ENCODE assay signal across 8 cellular contexts in genomic region chr19:45730389-45731288, GRCh38. TPM values are rescaled to one million over a fixed set of nuclear protein-coding genes. Genes with fewer than 3 reads are reported as not detected.
DNase-seq lines count a peak whose midpoint lies in the region; ATAC-seq, FAIRE-seq and TF ChIP-seq lines count a peak whose summit lies in the region.

Gene FBXO46, minus strand, starts transcription at chr19:45730896. Its CDS starts 17,401 bp downstream, at chr19:45713495.

- H3K9ac ChIP-seq in endothelial cell of umbilical vein (replicated peaks; ENCODE audit: extremely low read depth, insufficient read depth, low read length): peak within 1 kb of the TSS; percentile 80

- H3K79me2 ChIP-seq in OCI-LY7 (ENCODE audit: insufficient read depth, low read depth, low read length) (peaks cover 27% of the 10 kb centered on the region; the same call in 1 of the 2 replicates), endothelial cell of umbilical vein (ENCODE audit: control insufficient read depth, insufficient read depth, low read length) (peaks cover 40% of the 10 kb centered on the region)

- peak; percentile 30 for TF ChIP-seq POLR2A in endothelial cell of umbilical vein (IDR thresholded peaks at IDR 0.05; ENCODE audit: low read depth, low read length)

- intact Hi-C loops in OCI-LY7 (cut with micrococcal nuclease; ENCODE audit: unreplicated experiment): no loop called here
- intact Hi-C loops in endothelial cell of umbilical vein (cut with micrococcal nuclease): loop anchor here (1.0 kb wide), 3 partner anchors 38 to 84 kb away; partner anchors contain the start of genes QPCTL and SIX5

- no peaks in the 10 kb centered on the region for H3K9me1 ChIP-seq in endothelial cell of umbilical vein (replicated peaks; ENCODE audit: control insufficient read depth, extremely low read depth, insufficient read depth, low read length)

- BruUV-seq in OCI-LY7 (replicated peaks; lab: Mats Ljungman, UMichigan) (no TSS peak), endothelial cell of umbilical vein (replicated peaks; lab: Mats Ljungman, UMichigan) (no TSS peak)

- CTCF ChIA-PET in OCI-LY7 (lab: Charles Lee; ENCODE audit: unreplicated experiment): interaction anchor here (0.6 kb wide), 3 partner anchors 37 to 40 kb away, joined by 3 to 5 read pairs (median 4); partner anchors contain the start of gene SIX5
- CTCF ChIA-PET in endothelial cell of umbilical vein (lab: Charles Lee): interaction anchor here (0.6 to 2.1 kb wide), 11 partner anchors 10 to 86 kb away, joined by 3 to 13 read pairs (median 5); partner anchors contain the start of genes DMWD, QPCTL and SIX5

- peak; percentile 99 for FAIRE-seq in endothelial cell of umbilical vein (lab: Jason Lieb, UNC)

- H3K27me3 ChIP-seq in endothelial cell of umbilical vein (ENCODE audit: control insufficient read depth in 2 of 2, insufficient read depth in 2 of 2, low read length in 2 of 2): no peaks in the 10 kb centered on the region

- H3K27ac ChIP-seq in OCI-LY7 (ENCODE audit: low read depth, low read length, poor library complexity, severe bottlenecking): peak within 1 kb of the TSS; percentile 36
- peak within 1 kb of the TSS; percentile 28 for H3K27ac ChIP-seq in endothelial cell of umbilical vein (ENCODE audit: insufficient read depth, low read depth, low read length)

- no peaks in the 10 kb centered on the region for H3K9me2 ChIP-seq in OCI-LY7 (ENCODE audit: insufficient read depth, low read length)

- no peaks in the 10 kb centered on the region for H3K9me3 ChIP-seq in OCI-LY7 (ENCODE audit: low read length)
- H3K9me3 ChIP-seq in endothelial cell of umbilical vein (replicated peaks; ENCODE audit: control insufficient read depth, insufficient read depth, low read length): no peaks in the 10 kb centered on the region

- TF ChIP-seq CTCF in OCI-LY7 (conservative IDR thresholded peaks at IDR 0.05; ENCODE audit: low read length) (peak; percentile 68), endothelial cell of umbilical vein (IDR thresholded peaks at IDR 0.05; ENCODE audit: extremely low read depth in 1 of 2, insufficient read depth in 1 of 2, low read depth in 1 of 2, low read length in 2 of 2) (peak in 1 of 2 donors; percentile 36)

- peak within 1 kb of the TSS; percentile 85 for H3K4me2 ChIP-seq in OCI-LY7 (ENCODE audit: low read length)
- peak within 1 kb of the TSS; percentile 58 for H3K4me2 ChIP-seq in endothelial cell of umbilical vein (ENCODE audit: insufficient read depth, low read length)

- peak; percentile 100 for DNase-seq in DMS 273 (lab: John Stamatoyannopoulos, UW; ENCODE audit: unreplicated experiment)
- DNase-seq in HuH-7.5 (ENCODE audit: low spot score): peak; percentile 91
- DNase-seq in OCI-LY7 (ENCODE audit: low spot score): peak; percentile 99
- DNase-seq in activated T-cell treated with anti-CD3 and anti-CD28 coated beads for 1 hour (ENCODE audit: low read depth): peak; percentile 84
- DNase-seq in endothelial cell of umbilical vein (ENCODE audit: low read depth, low spot score): peak; percentile 99
- DNase-seq in midbrain (lab: John Stamatoyannopoulos, UW): peak; percentile 99
- DNase-seq in stimulated activated CD8-positive, alpha-beta memory T cell treated with anti-CD3 and anti-CD28 coated beads, Interleukin-2, amount 100 ng/mL, for 1 hour (ENCODE audit: low read depth in 2 of 2): peak; percentile 78 to 83

- H3K36me3 ChIP-seq in OCI-LY7 (ENCODE audit: insufficient read depth, low read length): no peaks in the 10 kb centered on the region
- H3K36me3 ChIP-seq in endothelial cell of umbilical vein (ENCODE audit: control insufficient read depth in 2 of 2, extremely low read depth in 1 of 2, insufficient read depth in 2 of 2, low read length in 2 of 2): no peaks in the 10 kb centered on the region

- ATAC-seq in GM21447 (IDR thresholded peaks at IDR 0.05; ENCODE audit: unreplicated experiment): peak; percentile 92

- H3K4me1 ChIP-seq in OCI-LY7 (ENCODE audit: insufficient read depth, low read length, poor library complexity, severe bottlenecking) (peaks cover 11% of the 10 kb centered on the region), endothelial cell of umbilical vein (ENCODE audit: control insufficient read depth, extremely low read depth, insufficient read depth, low read length) (peaks cover 6% of the 10 kb centered on the region)

- no peaks in the 10 kb centered on the region for H4K20me1 ChIP-seq in OCI-LY7 (ENCODE audit: insufficient read depth, low read length)
- H4K20me1 ChIP-seq in endothelial cell of umbilical vein (replicated peaks; ENCODE audit: control insufficient read depth, extremely low read depth, insufficient read depth, low read length): no peaks in the 10 kb centered on the region

- POLR2A ChIA-PET in OCI-LY7 (lab: Charles Lee) (interaction anchor here (0.6 to 2.2 kb wide), 5 partner anchors 13 to 195 kb away, joined by 3 to 13 read pairs (median 5); no protein-coding TSS in a partner anchor), endothelial cell of umbilical vein (lab: Charles Lee) (interaction anchor here (1.0 to 1.8 kb wide), 3 partner anchors 14 to 62 kb away, joined by 4 to 9 read pairs (median 7); partner anchors contain the start of genes DMWD and SIX5)

- dilution Hi-C loops in endothelial cell of umbilical vein (cut with MboI; ENCODE audit: extremely low pct_ligation_motif_present, low sequenced_read_pairs): no loop called here

- H2AFZ ChIP-seq in OCI-LY7 (ENCODE audit: low read length) (peak within 1 kb of the TSS; percentile 94; the same call in 1 of the 2 replicates), endothelial cell of umbilical vein (ENCODE audit: low read depth, low read length) (peak within 1 kb of the TSS; percentile 56)

- peak within 1 kb of the TSS; percentile 97 for H3K4me3 ChIP-seq in OCI-LY7 (ENCODE audit: low read depth, low read length, poor library complexity, severe bottlenecking)
- peak within 1 kb of the TSS; percentile 81 to 83 (median 82) for H3K4me3 ChIP-seq in endothelial cell of umbilical vein (replicated peaks in 1 of 3; ENCODE audit: insufficient read depth in 1 of 3, low read depth in 1 of 3, low read length in 3 of 3)

TF ChIP-seq in endothelial cell of umbilical vein, 7 proteins besides CTCF, POLR2A, EP300 and RAD21:
- TF ChIP-seq GATA2 (IDR thresholded peaks at IDR 0.05; ENCODE audit: insufficient read depth, insufficient read length, low read depth, low read length): no peak
- no peak for TF ChIP-seq FOS (IDR thresholded peaks at IDR 0.05; ENCODE audit: borderline replicate concordance, insufficient read depth, low read length)
- no peak for TF ChIP-seq EZH2 (IDR thresholded peaks at IDR 0.05; ENCODE audit: borderline replicate concordance, low read depth, low read length, severe bottlenecking)
- peak; percentile 47 for TF ChIP-seq POLR2AphosphoS5 (IDR thresholded peaks at IDR 0.05; ENCODE audit: insufficient read depth, low read depth, low read length)
- TF ChIP-seq MYC (IDR thresholded peaks at IDR 0.05; ENCODE audit: low read depth, low read length): no peak
- no peak for TF ChIP-seq JUN (IDR thresholded peaks at IDR 0.05; ENCODE audit: borderline replicate concordance, insufficient read depth, insufficient read length, low read depth)
- TF ChIP-seq MAX (IDR thresholded peaks at IDR 0.05; ENCODE audit: insufficient read depth, insufficient read length): no peak
TF ChIP-seq in endothelial cell of umbilical vein: peak in this region for 1.

RNA-seq across cellular contexts. Expression of gene FBXO46, which starts in this region (rescaled TPM):
- total RNA-seq in OCI-LY7 (2014; rRNA removed; shearing (Covaris generic)): 23.9 and 27.5 TPM in 2 replicates
- total RNA-seq in OCI-LY7 (2022): 31.7 and 32.2 TPM in 2 replicates
- 18.3 and 21.2 TPM in 2 replicates for total RNA-seq in endothelial cell of umbilical vein
- 7.7 and 7.8 TPM in 2 replicates for polyA plus RNA-seq in endothelial cell of umbilical vein
- 2.8 and 4.9 TPM in 2 replicates for polyA plus RNA-seq in endothelial cell of umbilical vein (2011; cell fraction: cytosol; rRNA removed)
- 16.6 and 19.7 TPM in 2 replicates for polyA plus RNA-seq in endothelial cell of umbilical vein (2011; cell fraction: nucleus; rRNA removed)
- polyA plus RNA-seq in endothelial cell of umbilical vein (2012): 5.8 and 6.7 TPM in 2 replicates
- polyA minus RNA-seq in endothelial cell of umbilical vein: 3.1 and 6.1 TPM in 2 replicates
- polyA minus RNA-seq in endothelial cell of umbilical vein (2011; cell fraction: cytosol; rRNA and poly(A)+ RNA removed): 9.2 TPM
- 8.7 and 11.6 TPM in 2 replicates for polyA minus RNA-seq in endothelial cell of umbilical vein (2011; cell fraction: nucleus; rRNA and poly(A)+ RNA removed)

Comparison
In these comparisons a context has a peak if more than half of its experiments do, and no peak if none do; other contexts are left out.
1. Peak in every context shown above with its lines: DNase-seq, ATAC-seq, H3K4me3 ChIP-seq and H3K27ac ChIP-seq.